ENCODE assay signal across 14 cellular contexts in genomic region chr3:195237981-195238625, GRCh38. TPM values are rescaled to one million over a fixed set of nuclear protein-coding genes. Genes with fewer than 3 reads are reported as not detected.
DNase-seq lines count a peak whose midpoint lies in the region; ATAC-seq and TF ChIP-seq lines count a peak whose summit lies in the region.
"Had no signal": no experiment of that assay in that cellular context is flagged by ENCODE, and none has a peak within 500 bp of the region (broad histone marks: within the 10 kb centered on the region; RNA-seq: fewer than 3 reads in every experiment).

No MANE protein-coding gene starts in this region.

- no peaks in the 10 kb centered on the region for H3K36me3 ChIP-seq in lung (ENCODE audit: control insufficient read depth in 2 of 2, insufficient read depth in 2 of 2, low read length in 2 of 2)
- no peaks in the 10 kb centered on the region for H3K36me3 ChIP-seq in stomach
- H3K36me3 ChIP-seq: thyroid gland had no signal

- H3K27me3 Mint-ChIP-seq in WTC11 (ENCODE audit: low read depth) = no peaks in the 10 kb centered on the region; the same call in 1 of the 2 replicates
- H3K27me3 Mint-ChIP-seq: CD4-positive, alpha-beta memory T cell; memory B cell had no signal

- no peaks in the 10 kb centered on the region for H3K9me3 ChIP-seq in lung (ENCODE audit: control insufficient read depth in 2 of 2, insufficient read depth in 1 of 2, low read length in 1 of 2)
- peaks cover 0 to 5% (median 0%) of the 10 kb centered on the region in 4 donors for H3K9me3 ChIP-seq in stomach
- H3K9me3 ChIP-seq: thyroid gland had no signal

- peaks cover 35% of the 10 kb centered on the region for H3K4me1 Mint-ChIP-seq in WTC11
- H3K4me1 Mint-ChIP-seq: memory B cell had no signal

- ATAC-seq in WTC11 = no peak
- ATAC-seq in lung (ENCODE audit: insufficient read depth, low FRiP score) = no peak

- peaks cover 40% of the 10 kb centered on the region for H3K36me3 Mint-ChIP-seq in WTC11

- intact Hi-C loops in dorsolateral prefrontal cortex (cut with DNase I) (no loop called here), stomach (cut with DNase I; ENCODE audit: low total_unique reads) (no loop called here)

- H3K4me3 ChIP-seq in dorsolateral prefrontal cortex = no peak overlapping the region
- no peak overlapping the region for H3K4me3 ChIP-seq in lung
- H3K4me3 ChIP-seq in stomach = no peak overlapping the region
- H3K4me3 ChIP-seq: thyroid gland had no signal

- no peak for TF ChIP-seq POLR2A in stomach (IDR thresholded peaks at IDR 0.05)

- H3K4me1 ChIP-seq in lung (ENCODE audit: control insufficient read depth in 2 of 2, insufficient read depth in 2 of 2, low read length in 2 of 2) (peaks cover 3 to 13% of the 10 kb centered on the region in 2 donors), stomach (peaks cover 0 to 31% (median 19%) of the 10 kb centered on the region in 4 donors)

- DNase-seq in WTC11 (ENCODE audit: low spot score) (no peak), dorsolateral prefrontal cortex (peak in 2 of 10 donors; percentile 14 to 22), lung (ENCODE audit: low spot score) (peak; percentile 25), stomach (no peak), NCI-H748 (lab: John Stamatoyannopoulos, UW; ENCODE audit: unreplicated experiment) (no peak), NCI-H1417 (lab: John Stamatoyannopoulos, UW) (no peak), caudate nucleus (lab: John Stamatoyannopoulos, UW) (no peak), NCI-H1436 (lab: John Stamatoyannopoulos, UW) (no peak)
- DNase-seq: activated CD4-positive, alpha-beta T cell treated with anti-CD3 and anti-CD28 coated beads for 48 hours; activated gamma-delta T cell treated with Interleukin-2 at 50 U/mL for 16 hours; CD4-positive, alpha-beta memory T cell; Karpas-422; thyroid gland had no signal

- no peak overlapping the region for H3K4me3 Mint-ChIP-seq in WTC11
- H3K4me3 Mint-ChIP-seq: CD4-positive, alpha-beta memory T cell; memory B cell had no signal

- H3K27ac ChIP-seq in dorsolateral prefrontal cortex (peak overlapping the region in 34 of 59 donors; percentile 2 to 65 (median 36)), lung (ENCODE audit: low read depth in 1 of 2, low read length in 1 of 2) (peak overlapping the region in 1 of 2 donors; percentile 72), stomach (peak overlapping the region in 4 of 5 donors; percentile 67 to 92 (median 76)), caudate nucleus (ENCODE audit: low read depth, low read length) (no peak overlapping the region)

- H3K27ac Mint-ChIP-seq in WTC11 = peak overlapping the region; percentile 29
- H3K27ac Mint-ChIP-seq: memory B cell had no signal

- no peak for TF ChIP-seq EP300 in stomach (IDR thresholded peaks at IDR 0.05)

- H3K27me3 ChIP-seq in dorsolateral prefrontal cortex (no peaks in the 10 kb centered on the region), lung (ENCODE audit: control insufficient read depth, insufficient read depth) (no peaks in the 10 kb centered on the region), stomach (no peaks in the 10 kb centered on the region)
- H3K27me3 ChIP-seq: thyroid gland had no signal

- CTCF ChIA-PET in WTC11 (lab: Charles Lee) = interaction anchor here (0.6 to 0.7 kb wide), 2 partner anchors 14 to 51 kb away, joined by 3 read pairs; no protein-coding TSS in a partner anchor

- peaks cover 29% of the 10 kb centered on the region for H3K9me3 Mint-ChIP-seq in WTC11

- POLR2A ChIA-PET in WTC11 (lab: Charles Lee) = no interaction called here

- no peak for TF ChIP-seq CTCF in WTC11 (IDR thresholded peaks at IDR 0.05)
- no peak for TF ChIP-seq CTCF in dorsolateral prefrontal cortex (IDR thresholded peaks at IDR 0.05 in 54 of 56, conservative IDR thresholded peaks at IDR 0.05 in 2 of 56; ENCODE audit: low read depth in 1 of 56, partially characterized antibody in 56 of 56)
- no peak for TF ChIP-seq CTCF in lung (IDR thresholded peaks at IDR 0.05; ENCODE audit: control extremely low read depth, extremely low read depth)
- no peak for TF ChIP-seq CTCF in stomach (IDR thresholded peaks at IDR 0.05)

- WGBS in lung, 2 donors = 91% methylated on average over 18 of the region's 18 CpGs
- 88 to 94% (median 92%) methylated on average over 18 of the region's 18 CpGs for WGBS in stomach, 5 donors

TF ChIP-seq in WTC11, 78 proteins besides CTCF, POLR2A, EP300 and RAD21 (continues in another document):
- TF ChIP-seq PREB (CRISPR knock-in tag; IDR thresholded peaks at IDR 0.05; ENCODE audit: borderline replicate concordance) (no peak), ZNF425 (CRISPR knock-in tag; conservative IDR thresholded peaks at IDR 0.05) (no peak), PRDM15 (CRISPR knock-in tag; IDR thresholded peaks at IDR 0.05) (0 out of 2 replicates have a peak, but pooled peaks have one; percentile 21), OVOL2 (CRISPR knock-in tag; IDR thresholded peaks at IDR 0.05; ENCODE audit: borderline replicate concordance) (no peak), ZNF281 (CRISPR knock-in tag; IDR thresholded peaks at IDR 0.05) (no peak), ZNF121 (CRISPR knock-in tag; IDR thresholded peaks at IDR 0.05) (no peak)

RNA-seq across cellular contexts. Expression of gene XXYLT1, which starts 32.9 kb away (rescaled TPM):
- total RNA-seq in WTC11 (2021) = 21.4 to 23.4 TPM (median 22.5 TPM) in 3 replicates
- 10 to 100 TPM in 110 of 120 experiments, 1 to 10 TPM in 10; 7.2 to 19.3 (median 13.0) TPM for total RNA-seq in dorsolateral prefrontal cortex
- total RNA-seq in lung = 10 to 100 TPM; 13.7 to 15.4 TPM
- 1 to 10 TPM; 4.7 to 9.2 TPM for polyA plus RNA-seq in lung
- 10 to 100 TPM in 4 of 5 donors, not detected in 1; 11.4 to 41.5 (median 13.8) TPM for total RNA-seq in stomach
- polyA plus RNA-seq in stomach = 1 to 10 TPM; 2.1 to 6.9 (median 2.6) TPM
